ENCODE assay signal across 25 cellular contexts in genomic region chr1:70496181-70496580, GRCh38.
DNase-seq lines count a peak whose midpoint lies in the region; ATAC-seq, FAIRE-seq and TF ChIP-seq lines count a peak whose summit lies in the region.
"Had no signal": no experiment of that assay in that cellular context is flagged by ENCODE, and none has a peak within 500 bp of the region (broad histone marks: within the 10 kb centered on the region; RNA-seq: fewer than 3 reads in every experiment).

No MANE protein-coding gene starts in this region.

- H3K14ac ChIP-seq in mesenchymal stem cell (ENCODE audit: low read length in 2 of 2): no peak overlapping the region

- H3K4me2 ChIP-seq in K562 (ENCODE audit: insufficient read depth, low read length) (no peak overlapping the region), mesenchymal stem cell (ENCODE audit: low read length, poor library complexity, severe bottlenecking) (no peak overlapping the region)
- H3K4me2 ChIP-seq: A549; BLaER1 treated with 17β-estradiol and CSF1 and Interleukin-3, amounts not matched to agents 10 nM and 100 nM had no signal

- peaks cover 9% of the 10 kb centered on the region for H3K4me1 ChIP-seq in HEK293 (ENCODE audit: control insufficient read depth, insufficient read depth, low read length)
- no peaks in the 10 kb centered on the region; a peak in 1 of 5 replicates for H3K4me1 ChIP-seq in K562 (replicated peaks in 1 of 2; ENCODE audit: control insufficient read depth in 2 of 2, insufficient read depth in 2 of 2, low read length in 2 of 2)
- H3K4me1 ChIP-seq in mesenchymal stem cell (ENCODE audit: control insufficient read depth, insufficient read depth, low read depth, low read length): no peaks in the 10 kb centered on the region
- no peaks in the 10 kb centered on the region for H3K4me1 ChIP-seq in upper lobe of left lung
- H3K4me1 ChIP-seq: A549, BE2C had no signal

- no peak for DNase-seq in K562 (ENCODE audit: extremely low read depth in 1 of 4, low spot score in 3 of 4)
- no peak for DNase-seq in mesenchymal stem cell
- no peak for DNase-seq in upper lobe of left lung
- no peak for DNase-seq in hippocampal formation (lab: John Stamatoyannopoulos, UW)
- DNase-seq: 8988T; ACHN; AML-193; BE2C; CD4-positive, alpha-beta T cell; CD8-positive, alpha-beta memory T cell; DMS 273 treated with DMSO at 0.1 percent for 48 hours; DMS79; EL; GDM1; GM23248; H7; HCEC 1CT had no signal

- H3K79me2 ChIP-seq in K562 (ENCODE audit: control insufficient read depth, insufficient read depth, low read length): no peaks in the 10 kb centered on the region

- H3K18ac ChIP-seq in mesenchymal stem cell (ENCODE audit: low read depth in 1 of 2, low read length in 2 of 2): no peak overlapping the region

- H3K27me3 ChIP-seq in K562 (ENCODE audit: control insufficient read depth in 2 of 2, insufficient read depth in 2 of 2, low read length in 2 of 2) (no peaks in the 10 kb centered on the region; a peak in 1 of 5 replicates), mesenchymal stem cell (ENCODE audit: control insufficient read depth in 1 of 2, insufficient read depth in 1 of 2, low read length in 2 of 2) (no peaks in the 10 kb centered on the region), upper lobe of left lung (no peaks in the 10 kb centered on the region)
- H3K27me3 ChIP-seq: BE2C; BLaER1 treated with 17β-estradiol and CSF1 and Interleukin-3, amounts not matched to agents 10 nM and 100 nM had no signal

- H4K91ac ChIP-seq in mesenchymal stem cell (ENCODE audit: low read length): no peak overlapping the region

- H2BK120ac ChIP-seq in mesenchymal stem cell (ENCODE audit: low read depth, low read length): no peak overlapping the region

- H3K27ac ChIP-seq in HEK293 (ENCODE audit: extremely low read depth, low read depth, low read length) (no peak overlapping the region), K562 (ENCODE audit: extremely low read depth, low read depth, low read length) (no peak overlapping the region), mesenchymal stem cell (ENCODE audit: low read length, poor library complexity, severe bottlenecking) (no peak overlapping the region), upper lobe of left lung (no peak overlapping the region)
- H3K27ac ChIP-seq: A549; BLaER1 treated with 17β-estradiol and CSF1 and Interleukin-3, amounts not matched to agents 10 nM and 100 nM; GM23248 had no signal

- TF ChIP-seq RAD21 in K562 (CRISPR knock-in tag; conservative IDR thresholded peaks at IDR 0.05 in 1 of 2, IDR thresholded peaks at IDR 0.05 in 1 of 2): no peak

- H3K79me1 ChIP-seq in mesenchymal stem cell (replicated peaks; ENCODE audit: low read length, poor library complexity, severe bottlenecking): no peaks in the 10 kb centered on the region

- intact Hi-C loops in K562 (cut with micrococcal nuclease): no loop called here

- no peak for TF ChIP-seq EP300 in K562 (IDR thresholded peaks at IDR 0.05; ENCODE audit: low read length)
- TF ChIP-seq EP300 in upper lobe of left lung (IDR thresholded peaks at IDR 0.05): no peak

- H4K20me1 ChIP-seq in K562 (replicated peaks; ENCODE audit: control insufficient read depth, insufficient read depth, low read length): no peaks in the 10 kb centered on the region
- H4K20me1 ChIP-seq: BLaER1 treated with 17β-estradiol and CSF1 and Interleukin-3, amounts not matched to agents 10 nM and 100 nM had no signal

- H3K36me3 ChIP-seq in HEK293 (ENCODE audit: control insufficient read depth in 2 of 2, insufficient read depth in 1 of 2, low read length in 2 of 2): no peaks in the 10 kb centered on the region
- no peaks in the 10 kb centered on the region for H3K36me3 ChIP-seq in K562 (ENCODE audit: control insufficient read depth, insufficient read depth, low read length)
- no peaks in the 10 kb centered on the region for H3K36me3 ChIP-seq in mesenchymal stem cell (ENCODE audit: control insufficient read depth in 1 of 2, insufficient read depth in 2 of 2, low read depth in 1 of 2, low read length in 2 of 2)
- H3K36me3 ChIP-seq in upper lobe of left lung: no peaks in the 10 kb centered on the region
- H3K36me3 ChIP-seq: BE2C; BLaER1 treated with 17β-estradiol and CSF1 and Interleukin-3, amounts not matched to agents 10 nM and 100 nM had no signal

- TF ChIP-seq CTCF in HEK293 (tag by site-specific recombination; IDR thresholded peaks at IDR 0.05) (no peak), K562 (IDR thresholded peaks at IDR 0.05 in 2 of 3, conservative IDR thresholded peaks at IDR 0.05 in 1 of 3; ENCODE audit: insufficient read depth in 2 of 3, low read depth in 1 of 3, low read length in 3 of 3) (no peak), upper lobe of left lung (IDR thresholded peaks at IDR 0.05) (no peak)

- no peak overlapping the region for H2BK12ac ChIP-seq in mesenchymal stem cell (ENCODE audit: low read length in 2 of 2)

- H3K9me3 ChIP-seq in HEK293 (ENCODE audit: control insufficient read depth, insufficient read depth, low read depth, low read length) (no peaks in the 10 kb centered on the region), K562 (replicated peaks; ENCODE audit: control insufficient read depth, insufficient read depth, low read depth, low read length) (no peaks in the 10 kb centered on the region), mesenchymal stem cell (ENCODE audit: control insufficient read depth, low read length) (no peaks in the 10 kb centered on the region), upper lobe of left lung (no peaks in the 10 kb centered on the region)
- H3K9me3 ChIP-seq: A549; BE2C; BLaER1 treated with 17β-estradiol and CSF1 and Interleukin-3, amounts not matched to agents 10 nM and 100 nM had no signal

- BruUV-seq in K562 (replicated peaks; lab: Mats Ljungman, UMichigan): no TSS peak

- WGBS in K562 (ENCODE audit: insufficient coverage, low coverage, missing lambda C conversion rate): 33% methylated on average over 2 of the region's 2 CpGs
- 44% methylated on average over 1 of the region's 2 CpGs for WGBS in mesenchymal stem cell
- WGBS in upper lobe of left lung, 2 donors: 74 to 84% methylated on average over 2 of the region's 2 CpGs

- no peak overlapping the region for H3K4ac ChIP-seq in mesenchymal stem cell (ENCODE audit: low read depth in 1 of 2, low read length in 2 of 2)

- H2AK5ac ChIP-seq in mesenchymal stem cell (ENCODE audit: low read length, severe bottlenecking): no peak overlapping the region

- no peak overlapping the region for H4K8ac ChIP-seq in mesenchymal stem cell (ENCODE audit: low read length)

- H3K4me3 ChIP-seq in HEK293 (ENCODE audit: low read depth, low read length) (no peak overlapping the region), K562 (no peak overlapping the region), mesenchymal stem cell (ENCODE audit: insufficient read depth in 1 of 2, low read depth in 1 of 2, low read length in 2 of 2) (no peak overlapping the region), upper lobe of left lung (no peak overlapping the region)
- H3K4me3 ChIP-seq: A549; BLaER1 treated with 17β-estradiol and CSF1 and Interleukin-3, amounts not matched to agents 10 nM and 100 nM; GM12878; GM23248 had no signal

- POLR2A ChIA-PET in HEK293 (lab: Yijun Ruan, JAX) (no interaction called here), K562 (lab: Yijun Ruan, JAX) (no interaction called here)

- no peak overlapping the region for H2BK15ac ChIP-seq in mesenchymal stem cell (ENCODE audit: low read depth, poor library complexity, severe bottlenecking)

- CTCF ChIA-PET in HEK293 (lab: Yijun Ruan, JAX) (no interaction called here), K562 (lab: Yijun Ruan, JAX; ENCODE audit: low intra/inter-chr PET ratio) (no interaction called here)

- H2AFZ ChIP-seq in K562 (ENCODE audit: low read depth, low read length) (no peak overlapping the region), mesenchymal stem cell (ENCODE audit: low read depth, low read length) (peak overlapping the region; percentile 44)
- H2AFZ ChIP-seq: GM23248 had no signal

- no peak overlapping the region for H3K9ac ChIP-seq in K562 (ENCODE audit: insufficient read depth in 1 of 2, low read depth in 2 of 2, low read length in 2 of 2)
- H3K9ac ChIP-seq in mesenchymal stem cell (ENCODE audit: low read length): no peak overlapping the region
- H3K9ac ChIP-seq: BLaER1 treated with 17β-estradiol and CSF1 and Interleukin-3, amounts not matched to agents 10 nM and 100 nM; GM23248 had no signal

- H3K23ac ChIP-seq in mesenchymal stem cell (ENCODE audit: low read length in 2 of 2): no peak overlapping the region

- in situ Hi-C loops in K562 (cut with MboI): no loop called here

- FAIRE-seq in K562 (lab: Jason Lieb, UNC): peak; percentile 6
- FAIRE-seq: A549, D721Med, GM12878, GM19239, H1 had no signal

- no peak overlapping the region for H2BK5ac ChIP-seq in mesenchymal stem cell (ENCODE audit: low read depth, low read length, poor library complexity, severe bottlenecking)

- ATAC-seq in K562 (no peak), upper lobe of left lung (ENCODE audit: low FRiP score in 2 of 2) (no peak), HG03196 (IDR thresholded peaks at IDR 0.05; ENCODE audit: unreplicated experiment) (no peak)
- ATAC-seq: A549, GM12878 had no signal

- H3K9me1 ChIP-seq in K562 (ENCODE audit: control insufficient read depth, insufficient read depth, low read length): no peaks in the 10 kb centered on the region

- TF ChIP-seq POLR2A in K562 (conservative IDR thresholded peaks at IDR 0.05): no peak
- TF ChIP-seq POLR2A in upper lobe of left lung (IDR thresholded peaks at IDR 0.05): no peak

TF ChIP-seq in HEK293, 187 proteins besides CTCF, POLR2A, EP300 and RAD21 (continues in another document):
- TF ChIP-seq BCL11A (tag by site-specific recombination; IDR thresholded peaks at IDR 0.05; ENCODE audit: low read depth) (no peak), KLF8 (tag by site-specific recombination; IDR thresholded peaks at IDR 0.05) (no peak), ZNF792 (tag by site-specific recombination; IDR thresholded peaks at IDR 0.05) (no peak)

TF ChIP-seq in K562, 482 proteins besides CTCF, POLR2A, EP300 and RAD21:
- TF ChIP-seq ZNF764 (CRISPR knock-in tag; IDR thresholded peaks at IDR 0.05; ENCODE audit: low read depth) (no peak), ZFP1 (CRISPR knock-in tag; IDR thresholded peaks at IDR 0.05) (no peak), ETV1 (tag; conservative IDR thresholded peaks at IDR 0.05; ENCODE audit: low read depth) (no peak), FOXK2 (conservative IDR thresholded peaks at IDR 0.05 in 1 of 2, IDR thresholded peaks at IDR 0.05 in 1 of 2; ENCODE audit: low read depth in 2 of 2) (no peak), ZBTB1 (CRISPR knock-in tag; IDR thresholded peaks at IDR 0.05; ENCODE audit: borderline replicate concordance, low read depth) (no peak)
